ENCODE assay signal across 8 cellular contexts in genomic region chr17:75753514-75754377, GRCh38. TPM values are rescaled to one million over a fixed set of nuclear protein-coding genes. Genes with fewer than 3 reads are reported as not detected.
DNase-seq lines count a peak whose midpoint lies in the region; ATAC-seq and TF ChIP-seq lines count a peak whose summit lies in the region.

No MANE protein-coding gene starts in this region.

- peak; percentile 84 for DNase-seq in CMK (ENCODE audit: low read depth)
- DNase-seq in NCI-H2227 treated with DMSO at 0.1 percent for 48 hours (lab: John Stamatoyannopoulos, UW): peak; percentile 23
- peak; percentile 41 to 55 for DNase-seq in activated CD8-positive, alpha-beta memory T cell treated with anti-CD3 and anti-CD28 coated beads for 4 hours (ENCODE audit: low read depth in 2 of 2)
- peak; percentile 83 to 87 for DNase-seq in erythroblast (lab: John Stamatoyannopoulos, UW)
- DNase-seq in naive B cell: peak; percentile 77
- DNase-seq in stimulated activated naive CD4-positive, alpha-beta T cell (lab: John Stamatoyannopoulos, UW): peak; percentile 41 to 73 (median 63)

- H3K36me3 Mint-ChIP-seq in naive B cell: no peaks in the 10 kb centered on the region

- no peaks in the 10 kb centered on the region for H3K27me3 Mint-ChIP-seq in naive B cell

- no peak for TF ChIP-seq POLR2A in erythroblast (IDR thresholded peaks at IDR 0.05; ENCODE audit: low read length)

- H3K9me3 Mint-ChIP-seq in naive B cell: no peaks in the 10 kb centered on the region

- H3K27ac Mint-ChIP-seq in naive B cell: no peak overlapping the region

- peaks cover 12 to 21% (median 16%) of the 10 kb centered on the region in 3 donors for H3K4me1 Mint-ChIP-seq in naive B cell

- ATAC-seq in GM21619 (IDR thresholded peaks at IDR 0.05; ENCODE audit: unreplicated experiment): peak; percentile 50
- ATAC-seq in naive B cell (ENCODE audit: low read depth in 2 of 2): peak; percentile 80 to 82
- no peak for ATAC-seq in HG03442 (IDR thresholded peaks at IDR 0.05; ENCODE audit: unreplicated experiment)

- peak overlapping the region; percentile 51 to 84 (median 68) for H3K4me3 Mint-ChIP-seq in naive B cell

RNA-seq across cellular contexts. Expression of gene GALK1, which starts 11.2 kb away (rescaled TPM):
- 10 to 100 TPM in 4 of 6 donors, 1 to 10 TPM in 2; 8.3 to 21.9 (median 14.6) TPM for polyA plus RNA-seq in naive B cell (ENCODE audit: low read depth in 6 of 6)

RNA-seq across cellular contexts. Expression of gene UNK, which starts 30.9 kb away (rescaled TPM):
- 10 to 100 TPM; 31.1 to 50.1 (median 37.7) TPM for polyA plus RNA-seq in naive B cell (ENCODE audit: low read depth in 6 of 6)

RNA-seq across cellular contexts. Expression of gene ITGB4, which starts 32.5 kb away (rescaled TPM):
- polyA plus RNA-seq in naive B cell (ENCODE audit: low read depth in 6 of 6): 1 to 10 TPM in 2 of 6 donors, under 1 TPM in 2, not detected in 2; 0.67 to 1.6 (median 1.1) TPM

Comparison
In these comparisons a context has a peak if more than half of its experiments do, and no peak if none do; other contexts are left out.
1. DNase-seq: peak in every context shown above with its lines; median percentile 85 in erythroblast; 84 in CMK; 77 in naive B cell; 63 in stimulated activated naive CD4-positive, alpha-beta T cell; 48 in activated CD8-positive, alpha-beta memory T cell treated with anti-CD3 and anti-CD28 coated beads for 4 hours; 23 in NCI-H2227 treated with DMSO at 0.1 percent for 48 hours.